ENCODE assay signal across 8 cellular contexts in genomic region chr13:110617326-110618072, GRCh38.
A peak's percentile ranks its signal among the peaks of the same experiment; 100 is the strongest.
DNase-seq lines count a peak whose midpoint lies in the region; ATAC-seq and FAIRE-seq lines count a peak whose summit lies in the region.

No MANE protein-coding gene starts in this region.

- FAIRE-seq in islet of Langerhans (lab: Jason Lieb, UNC): peak; percentile 87

- peak overlapping the region; percentile 25 for H3K4me3 Mint-ChIP-seq in T-helper 1 cell treated with Interleukin-12 subunit alpha and Interleukin-12 subunit beta and Interleukin-4 antibody, amounts not matched to agents 30 μg/mL and 1 μg/mL, for 36 hours

- DNase-seq in T-helper 1 cell (no peak), amniotic epithelial cell (ENCODE audit: low read depth) (peak; percentile 90), smooth muscle cell of the brain vasculature (ENCODE audit: low read depth, low spot score) (peak; percentile 73), middle frontal gyrus (ENCODE audit: extremely low spot score, low spot score) (no peak)

- H3K27me3 Mint-ChIP-seq in T-helper 1 cell treated with Interleukin-12 subunit alpha and Interleukin-12 subunit beta and Interleukin-4 antibody, amounts not matched to agents 30 μg/mL and 1 μg/mL, for 36 hours (ENCODE audit: low read depth): no peaks in the 10 kb centered on the region

- H3K36me3 Mint-ChIP-seq in T-helper 1 cell treated with Interleukin-12 subunit alpha and Interleukin-12 subunit beta and Interleukin-4 antibody, amounts not matched to agents 30 μg/mL and 1 μg/mL, for 36 hours (ENCODE audit: low read depth): peaks cover 10% of the 10 kb centered on the region

- no peak for ATAC-seq in GM18520 (IDR thresholded peaks at IDR 0.05; ENCODE audit: unreplicated experiment)
- ATAC-seq in HG03342 (IDR thresholded peaks at IDR 0.05; ENCODE audit: unreplicated experiment): no peak

- peaks cover 21% of the 10 kb centered on the region for H3K4me1 Mint-ChIP-seq in T-helper 1 cell treated with Interleukin-12 subunit alpha and Interleukin-12 subunit beta and Interleukin-4 antibody, amounts not matched to agents 30 μg/mL and 1 μg/mL, for 36 hours (ENCODE audit: low read depth)

- H3K9me3 Mint-ChIP-seq in T-helper 1 cell treated with Interleukin-12 subunit alpha and Interleukin-12 subunit beta and Interleukin-4 antibody, amounts not matched to agents 30 μg/mL and 1 μg/mL, for 36 hours: peaks cover 7% of the 10 kb centered on the region

- H3K27ac Mint-ChIP-seq in T-helper 1 cell treated with Interleukin-12 subunit alpha and Interleukin-12 subunit beta and Interleukin-4 antibody, amounts not matched to agents 30 μg/mL and 1 μg/mL, for 36 hours: no peak overlapping the region

Comparison
In these comparisons a context has a peak if more than half of its experiments do, and no peak if none do; other contexts are left out.
1. DNase-seq: peak in amniotic epithelial cell (single experiment) and smooth muscle cell of the brain vasculature (single experiment); none in T-helper 1 cell (0 of 5) and middle frontal gyrus (single experiment).